In genomic region chr22:20025088-20025397, GRCh38 we compare ENCODE assay signal across 1 cellular context.
TF ChIP-seq lines count a peak whose summit lies in the region.
"Not testable (repeated sequence)": the region's sequence is repeated elsewhere in the genome, so short reads cannot be mapped to it uniquely, and the experiment has no call there.

No MANE protein-coding gene starts in this region.

TF ChIP-seq in K562, 482 proteins besides CTCF, POLR2A, EP300 and RAD21:
- not testable (repeated sequence) for TF ChIP-seq ZNF740 (CRISPR knock-in tag; IDR thresholded peaks at IDR 0.05)
- TF ChIP-seq ZNF740 (tag; IDR thresholded peaks at IDR 0.05) (peak in 1 of 2 experiments; percentile 80; a peak in 1 of 4 replicates), HMGXB4 (CRISPR knock-in tag; IDR thresholded peaks at IDR 0.05) (peak; percentile 26; the same call in 1 of the 2 replicates), GTF2A2 (tag; IDR thresholded peaks at IDR 0.05) (peak; percentile 55)
